ENCODE assay signal across 28 cellular contexts in the genomic region with DNA sequence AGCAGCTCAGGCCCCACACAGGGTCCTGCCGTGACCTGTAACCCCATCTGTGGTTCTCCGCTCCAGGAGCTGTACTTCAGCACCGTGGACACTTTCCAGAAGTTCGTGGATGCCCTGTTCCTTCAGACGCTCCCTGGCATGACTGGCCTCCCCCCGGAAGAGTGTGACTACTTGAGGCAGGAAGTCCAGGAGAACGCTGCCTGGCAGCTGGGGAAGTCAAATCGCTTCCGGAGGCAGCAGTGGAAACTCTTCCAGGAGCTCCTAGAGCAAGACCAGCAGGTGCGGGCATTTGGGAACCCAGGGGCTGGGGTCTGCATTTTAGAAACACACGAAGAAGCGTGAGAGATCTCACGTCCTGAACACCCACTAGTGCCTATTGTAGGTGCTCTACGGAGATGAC.
"Had no signal": no experiment of that assay in that cellular context is flagged by ENCODE, and none has a peak within 500 bp of the region (broad histone marks: within the 10 kb centered on the region; RNA-seq: fewer than 3 reads in every experiment).

No MANE protein-coding gene starts in this region.

- H3K27me3 Mint-ChIP-seq: activated CD4-positive, alpha-beta T cell treated with anti-CD3 and anti-CD28 coated beads, Interleukin-2, amount 10 ng/mL, durations not matched to agents 7 days and 5 days; activated naive CD4-positive, alpha-beta T cell treated with anti-CD3 and anti-CD28 coated beads, Interleukin-2, amount 10 ng/mL, durations not matched to agents 7 days and 5 days; activated T-cell treated with anti-CD3 and anti-CD28 coated beads, Interleukin-2, amount 50 U/mL, for 24 hours; progenitor cell of endocrine pancreas had no signal

- H3K4me1 ChIP-seq: breast epithelium, gastrocnemius medialis, tibial artery, uterus had no signal

- FAIRE-seq: colon, islet of Langerhans, small intestine had no signal

- H3K9me3 ChIP-seq: breast epithelium, gastrocnemius medialis, stomach, tibial artery, uterus had no signal

- H3K4me3 ChIP-seq: breast epithelium, dorsolateral prefrontal cortex, gastrocnemius medialis, stomach, tibial artery, uterus had no signal

- H3K27me3 ChIP-seq: breast epithelium, dorsolateral prefrontal cortex, gastrocnemius medialis, stomach, tibial artery, uterus had no signal

- H3K36me3 Mint-ChIP-seq: activated naive CD4-positive, alpha-beta T cell treated with anti-CD3 and anti-CD28 coated beads, Interleukin-2, amount 10 ng/mL, durations not matched to agents 7 days and 5 days; natural killer cell had no signal

- H3K36me3 ChIP-seq: breast epithelium, gastrocnemius medialis, uterus had no signal

- DNase-seq: activated CD4-positive, alpha-beta T cell treated with anti-CD3 and anti-CD28 coated beads for 1 hour; activated CD4-positive, alpha-beta T cell treated with anti-CD3 and anti-CD28 coated beads, Interleukin-2, amount 10 ng/mL, durations not matched to agents 7 days and 5 days; activated CD8-positive, alpha-beta T cell treated with anti-CD3 and anti-CD28 coated beads, Interleukin-2, amount 10 ng/mL, durations not matched to agents 7 days and 5 days; activated gamma-delta T cell; activated naive CD4-positive, alpha-beta T cell treated with anti-CD3 and anti-CD28 coated beads, Interleukin-2, amount 10 ng/mL, durations not matched to agents 7 days and 5 days; activated T-cell treated with anti-CD3 and anti-CD28 coated beads, Interleukin-2, amount 50 U/mL, for 24 hours; effector memory CD4-positive, alpha-beta T cell; erythroblast; gastrocnemius medialis; glutamatergic neuron; left colon; mesenchymal stem cell; natural killer cell; small intestine; stimulated activated CD4-positive, alpha-beta T cell treated with anti-CD3 and anti-CD28 coated beads, Interleukin-1b, Interleukin-23, amount 100 ng/mL, for 48 hours; stimulated activated naive B cell treated with anti-CD40 and anti-IgM and Interleukin-4, amounts not matched to agents 10 μg/mL and 1 μg/mL and 100 μg/mL, for 72 hours; stomach; T-helper 17 cell; uterus had no signal

- ATAC-seq: activated CD8-positive, alpha-beta T cell treated with anti-CD3 and anti-CD28 coated beads, Interleukin-2, amount 10 ng/mL, durations not matched to agents 7 days and 5 days; gastrocnemius medialis; left colon; sciatic nerve; SK-N-SH treated with all-trans-retinoic acid at 6 μM for 48 hours; stimulated activated naive B cell treated with anti-CD40 and anti-IgM and Interleukin-4, amounts not matched to agents 10 μg/mL and 1 μg/mL and 100 μg/mL, for 72 hours; T-helper 17 cell; WTC11 had no signal

- H3K4me3 Mint-ChIP-seq: activated CD4-positive, alpha-beta T cell treated with anti-CD3 and anti-CD28 coated beads, Interleukin-2, amount 10 ng/mL, durations not matched to agents 7 days and 5 days; activated CD8-positive, alpha-beta T cell treated with anti-CD3 and anti-CD28 coated beads, Interleukin-2, amount 10 ng/mL, durations not matched to agents 7 days and 5 days; activated naive CD4-positive, alpha-beta T cell treated with anti-CD3 and anti-CD28 coated beads, Interleukin-2, amount 10 ng/mL, durations not matched to agents 7 days and 5 days; activated T-cell treated with anti-CD3 and anti-CD28 coated beads, Interleukin-2, amount 50 U/mL, for 24 hours; natural killer cell; stimulated activated naive B cell treated with anti-CD40 and anti-IgM and Interleukin-4, amounts not matched to agents 10 μg/mL and 1 μg/mL and 100 μg/mL, for 72 hours; T-helper 17 cell; WTC11 had no signal

- H3K4me1 Mint-ChIP-seq: activated CD4-positive, alpha-beta T cell treated with anti-CD3 and anti-CD28 coated beads, Interleukin-2, amount 10 ng/mL, durations not matched to agents 7 days and 5 days; activated naive CD4-positive, alpha-beta T cell treated with anti-CD3 and anti-CD28 coated beads, Interleukin-2, amount 10 ng/mL, durations not matched to agents 7 days and 5 days; stimulated activated naive B cell treated with anti-CD40 and anti-IgM and Interleukin-4, amounts not matched to agents 10 μg/mL and 1 μg/mL and 100 μg/mL, for 72 hours; T-helper 17 cell had no signal

- H3K9me3 Mint-ChIP-seq: activated CD4-positive, alpha-beta T cell treated with anti-CD3 and anti-CD28 coated beads, Interleukin-2, amount 10 ng/mL, durations not matched to agents 7 days and 5 days; activated T-cell treated with anti-CD3 and anti-CD28 coated beads, Interleukin-2, amount 50 U/mL, for 24 hours; natural killer cell; WTC11 had no signal

- H3K27ac ChIP-seq: breast epithelium, dorsolateral prefrontal cortex, gastrocnemius medialis, stomach, tibial artery, uterus had no signal

- H3K27ac Mint-ChIP-seq: activated CD4-positive, alpha-beta T cell treated with anti-CD3 and anti-CD28 coated beads, Interleukin-2, amount 10 ng/mL, durations not matched to agents 7 days and 5 days; activated CD8-positive, alpha-beta T cell treated with anti-CD3 and anti-CD28 coated beads, Interleukin-2, amount 10 ng/mL, durations not matched to agents 7 days and 5 days; activated naive CD4-positive, alpha-beta T cell treated with anti-CD3 and anti-CD28 coated beads, Interleukin-2, amount 10 ng/mL, durations not matched to agents 7 days and 5 days; activated T-cell treated with anti-CD3 and anti-CD28 coated beads, Interleukin-2, amount 50 U/mL, for 24 hours; natural killer cell; progenitor cell of endocrine pancreas; stimulated activated naive B cell treated with anti-CD40 and anti-IgM and Interleukin-4, amounts not matched to agents 10 μg/mL and 1 μg/mL and 100 μg/mL, for 72 hours; T-helper 17 cell; WTC11 had no signal
